22 cellular contexts compared by ENCODE assay signal in genomic region chr2:45614330-45614729, GRCh38.
"Had no signal": no experiment of that assay in that cellular context is flagged by ENCODE, and none has a peak within 500 bp of the region (broad histone marks: within the 10 kb centered on the region; RNA-seq: fewer than 3 reads in every experiment).

No MANE protein-coding gene starts in this region.

- H3K9me3 ChIP-seq: neutrophil, ovary, right lobe of liver, suprapubic skin, vagina had no signal

- DNase-seq: activated CD4-positive, alpha-beta T cell treated with anti-CD3 and anti-CD28 coated beads, Interleukin-2, amount 10 ng/mL, durations not matched to agents 7 days and 5 days; activated CD4-positive, CD25-positive, alpha-beta regulatory T cell treated with anti-CD3 and anti-CD28 coated beads, Interleukin-2, amount 50 U/mL, for 72 hours; activated CD8-positive, alpha-beta T cell treated with anti-CD3 and anti-CD28 coated beads, Interleukin-2, amount 10 ng/mL, durations not matched to agents 7 days and 5 days; activated gamma-delta T cell; activated naive CD4-positive, alpha-beta T cell treated with anti-CD3 and anti-CD28 coated beads, Interleukin-2, amount 50 U/mL, for 16 hours; activated naive CD8-positive, alpha-beta T cell treated with anti-CD3 and anti-CD28 coated beads, Interleukin-2, amount 50 U/mL, for 24 hours; foreskin melanocyte; right lobe of liver; small intestine; stimulated activated CD4-positive, alpha-beta T cell treated with anti-CD3 and anti-CD28 coated beads, Interleukin-2, amount 100 ng/mL, for 24 hours; stimulated activated naive CD8-positive, alpha-beta T cell treated with anti-CD3 and anti-CD28 coated beads, Interleukin-15, amount 100 ng/mL, for 72 hours; T-helper 1 cell; WERI-Rb-1 had no signal

- FAIRE-seq: small intestine, TTC549 had no signal

- ATAC-seq: activated CD8-positive, alpha-beta T cell treated with anti-CD3 and anti-CD28 coated beads, Interleukin-2, amount 10 ng/mL, durations not matched to agents 7 days and 5 days; activated naive CD8-positive, alpha-beta T cell treated with anti-CD3 and anti-CD28 coated beads, Interleukin-2, amount 50 U/mL, for 24 hours; natural killer cell treated with Interleukin-12 subunit alpha and Interleukin-12 subunit beta and Interleukin-15 and Interleukin-18, amount 100 ng/mL, for 72 hours; right lobe of liver; stimulated activated effector memory CD8-positive, alpha-beta T cell treated with anti-CD3 and anti-CD28 coated beads, Interleukin-12 subunit alpha, Interleukin-12 subunit beta, amount 100 ng/mL, for 72 hours; stimulated activated naive CD8-positive, alpha-beta T cell treated with anti-CD3 and anti-CD28 coated beads, Interleukin-15, amount 100 ng/mL, for 72 hours had no signal

- H3K27me3 ChIP-seq: cardiac muscle cell, neutrophil, ovary, right lobe of liver, suprapubic skin, vagina had no signal

- H3K36me3 ChIP-seq: cardiac muscle cell, neutrophil, ovary, right lobe of liver, suprapubic skin, vagina, WERI-Rb-1 had no signal

- H3K27ac ChIP-seq: cardiac muscle cell, epithelial cell of prostate, neutrophil, ovary, right lobe of liver, suprapubic skin, vagina, WERI-Rb-1 had no signal

- H3K4me3 ChIP-seq: cardiac muscle cell, ovary, right lobe of liver, suprapubic skin, vagina had no signal
